ENCODE assay signal across 21 cellular contexts in the genomic region with DNA sequence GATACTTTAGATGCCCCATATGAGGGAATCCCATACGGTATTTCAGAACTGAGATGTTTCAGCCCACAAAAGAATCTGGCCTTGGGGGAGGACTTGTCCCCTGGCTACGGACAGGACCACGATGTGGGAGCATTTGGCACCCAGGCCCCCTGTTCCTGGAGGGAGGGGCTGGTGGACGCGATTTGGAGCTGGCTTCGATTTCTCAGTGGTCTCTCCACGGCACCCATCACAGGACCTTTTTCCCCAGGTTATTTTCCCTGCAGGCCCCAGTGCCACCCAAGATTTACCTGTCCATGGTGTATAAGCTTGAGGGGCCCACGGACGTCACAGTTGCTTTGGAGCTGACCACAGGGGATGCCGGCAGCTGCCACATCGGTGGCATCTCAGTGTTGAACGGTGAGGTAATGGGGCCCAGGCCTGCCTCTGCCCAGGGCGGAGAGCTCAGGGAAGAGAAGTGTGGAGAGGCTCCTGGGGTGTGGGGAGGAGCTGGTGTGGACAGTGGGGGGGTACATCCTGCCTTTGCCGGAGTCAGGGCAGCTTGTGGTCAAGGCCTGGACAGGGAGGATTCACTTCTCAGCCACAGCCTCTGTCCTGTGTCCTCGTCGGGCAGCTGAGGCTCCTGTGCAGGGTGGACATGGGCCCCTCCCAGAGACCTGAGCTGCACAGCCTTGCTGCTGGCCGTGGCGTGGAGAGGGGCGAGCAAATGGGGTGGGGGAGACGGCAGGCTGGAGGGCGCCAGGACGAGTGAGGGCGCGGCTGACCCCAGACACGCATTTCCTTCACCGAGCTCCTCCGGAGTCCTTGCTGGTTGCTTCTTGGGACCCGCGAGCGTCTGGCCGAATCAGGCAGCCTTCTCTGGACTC.
"Had no signal": no experiment of that assay in that cellular context is flagged by ENCODE, and none has a peak within 500 bp of the region (broad histone marks: within the 10 kb centered on the region; RNA-seq: fewer than 3 reads in every experiment).

No MANE protein-coding gene starts in this region.

- H3K4me3 Mint-ChIP-seq: activated B cell treated with CpG ODN at 0.5 μM for 24 hours; activated CD8-positive, alpha-beta memory T cell treated with anti-CD3 and anti-CD28 coated beads, Interleukin-2, amount 10 ng/mL, durations not matched to agents 7 days and 5 days; activated CD8-positive, alpha-beta T cell treated with anti-CD3 and anti-CD28 coated beads, Interleukin-2, amount 10 ng/mL, durations not matched to agents 7 days and 5 days; activated T-cell treated with anti-CD3 and anti-CD28 coated beads, Interleukin-2, amount 50 U/mL, for 72 hours; immature natural killer cell; nephron had no signal

- H3K27me3 Mint-ChIP-seq: activated B cell treated with CpG ODN at 0.5 μM for 24 hours; activated CD8-positive, alpha-beta memory T cell treated with anti-CD3 and anti-CD28 coated beads, Interleukin-2, amount 10 ng/mL, durations not matched to agents 7 days and 5 days had no signal

- FAIRE-seq: endometrium had no signal

- H3K9me3 Mint-ChIP-seq: activated B cell treated with CpG ODN at 0.5 μM for 24 hours; activated naive CD4-positive, alpha-beta T cell treated with anti-CD3 and anti-CD28 coated beads, Interleukin-2, amount 50 U/mL, for 72 hours; activated T-cell treated with anti-CD3 and anti-CD28 coated beads, Interleukin-2, amount 50 U/mL, for 72 hours; immature natural killer cell; nephron had no signal

- H3K4me1 Mint-ChIP-seq: activated CD8-positive, alpha-beta memory T cell treated with anti-CD3 and anti-CD28 coated beads, Interleukin-2, amount 10 ng/mL, durations not matched to agents 7 days and 5 days; immature natural killer cell had no signal

- ATAC-seq: activated CD8-positive, alpha-beta memory T cell treated with anti-CD3 and anti-CD28 coated beads, Interleukin-2, amount 10 ng/mL, durations not matched to agents 7 days and 5 days; activated CD8-positive, alpha-beta T cell treated with anti-CD3 and anti-CD28 coated beads, Interleukin-2, amount 10 ng/mL, durations not matched to agents 7 days and 5 days; activated naive CD4-positive, alpha-beta T cell treated with anti-CD3 and anti-CD28 coated beads, Interleukin-2, amount 50 U/mL, for 72 hours; activated T-cell treated with anti-CD3 and anti-CD28 coated beads, Interleukin-2, amount 50 U/mL, for 72 hours; gastroesophageal sphincter; left lobe of liver; mucosa of descending colon; upper lobe of right lung had no signal

- H3K27ac Mint-ChIP-seq: activated B cell treated with CpG ODN at 0.5 μM for 24 hours; activated CD8-positive, alpha-beta memory T cell treated with anti-CD3 and anti-CD28 coated beads, Interleukin-2, amount 10 ng/mL, durations not matched to agents 7 days and 5 days; activated CD8-positive, alpha-beta T cell treated with anti-CD3 and anti-CD28 coated beads, Interleukin-2, amount 10 ng/mL, durations not matched to agents 7 days and 5 days; activated naive CD4-positive, alpha-beta T cell treated with anti-CD3 and anti-CD28 coated beads, Interleukin-2, amount 50 U/mL, for 72 hours; activated T-cell treated with anti-CD3 and anti-CD28 coated beads, Interleukin-2, amount 50 U/mL, for 72 hours; immature natural killer cell; nephron had no signal

- DNase-seq: activated B cell treated with CpG ODN at 0.5 μM for 24 hours; activated CD4-positive, alpha-beta T cell treated with anti-CD3 and anti-CD28 coated beads, Interleukin-2, amount 50 U/mL, for 1 hour; activated CD8-positive, alpha-beta memory T cell treated with anti-CD3 and anti-CD28 coated beads, Interleukin-2, amount 10 ng/mL, durations not matched to agents 7 days and 5 days; activated CD8-positive, alpha-beta T cell treated with anti-CD3 and anti-CD28 coated beads, Interleukin-2, amount 10 ng/mL, durations not matched to agents 7 days and 5 days; activated naive CD4-positive, alpha-beta T cell; activated T-cell treated with anti-CD3 and anti-CD28 coated beads, Interleukin-2, amount 50 U/mL, for 72 hours; colonic mucosa; effector CD8-positive, alpha-beta T cell; hippocampal formation; immature natural killer cell; ovary; stimulated activated naive CD4-positive, alpha-beta T cell; T-helper 2 cell; tibial artery; upper lobe of right lung had no signal
